Comparison of ENCODE assay signal across 24 cellular contexts in genomic region chr10:84054743-84055142, GRCh38.
DNase-seq lines count a peak whose midpoint lies in the region; ATAC-seq, FAIRE-seq and TF ChIP-seq lines count a peak whose summit lies in the region.
"Had no signal": no experiment of that assay in that cellular context is flagged by ENCODE, and none has a peak within 500 bp of the region (broad histone marks: within the 10 kb centered on the region; RNA-seq: fewer than 3 reads in every experiment).

No MANE protein-coding gene starts in this region.

- no peaks in the 10 kb centered on the region for H3K9me1 ChIP-seq in K562 (ENCODE audit: control insufficient read depth, insufficient read depth, low read length)

- no peak for TF ChIP-seq POLR2A in K562 (conservative IDR thresholded peaks at IDR 0.05)

- no peak overlapping the region for H3K4me2 ChIP-seq in K562 (ENCODE audit: insufficient read depth, low read length)
- H3K4me2 ChIP-seq: PC-9 had no signal

- TF ChIP-seq RAD21 in K562 (CRISPR knock-in tag; conservative IDR thresholded peaks at IDR 0.05 in 1 of 2, IDR thresholded peaks at IDR 0.05 in 1 of 2): no peak

- no peak overlapping the region for H2AFZ ChIP-seq in K562 (ENCODE audit: low read depth, low read length)
- H2AFZ ChIP-seq: PC-9 had no signal

- no peaks in the 10 kb centered on the region for H3K27me3 ChIP-seq in K562 (ENCODE audit: control insufficient read depth in 2 of 2, insufficient read depth in 2 of 2, low read length in 2 of 2)
- H3K27me3 ChIP-seq: cardiac muscle cell, SJCRH30, upper lobe of right lung had no signal

- H3K9ac ChIP-seq in K562 (ENCODE audit: insufficient read depth in 1 of 2, low read depth in 2 of 2, low read length in 2 of 2): no peak overlapping the region

- in situ Hi-C loops in K562 (cut with MboI): no loop called here

- TF ChIP-seq CTCF in K562 (IDR thresholded peaks at IDR 0.05 in 2 of 3, conservative IDR thresholded peaks at IDR 0.05 in 1 of 3; ENCODE audit: insufficient read depth in 2 of 3, low read depth in 1 of 3, low read length in 3 of 3): peak in 1 of 3 experiments; percentile 21; a peak in 1 of 6 replicates

- BruUV-seq in K562 (replicated peaks; lab: Mats Ljungman, UMichigan): no TSS peak

- no peak overlapping the region for H3K4me3 ChIP-seq in K562
- H3K4me3 ChIP-seq: cardiac muscle cell, PC-9, SJCRH30, upper lobe of right lung had no signal

- H3K79me2 ChIP-seq in K562 (ENCODE audit: control insufficient read depth, insufficient read depth, low read length): no peaks in the 10 kb centered on the region

- WGBS in K562 (ENCODE audit: insufficient coverage, low coverage, missing lambda C conversion rate): 0% methylated on average over 3 of the region's 3 CpGs

- POLR2A ChIA-PET in K562 (lab: Yijun Ruan, JAX): no interaction called here

- CTCF ChIA-PET in K562 (lab: Yijun Ruan, JAX; ENCODE audit: low intra/inter-chr PET ratio): no interaction called here

- no peak for FAIRE-seq in K562 (lab: Jason Lieb, UNC)
- FAIRE-seq: GM18507 had no signal

- intact Hi-C loops in K562 (cut with micrococcal nuclease): no loop called here

- ATAC-seq in K562: peak; percentile 50; the same call in 1 of the 3 replicates
- ATAC-seq: left lobe of liver, upper lobe of right lung had no signal

- DNase-seq in NCI-H345 (lab: John Stamatoyannopoulos, UW) (peak; percentile 18), NCI-H345 treated with DMSO at 0.1 percent for 48 hours (lab: John Stamatoyannopoulos, UW; ENCODE audit: unreplicated experiment) (no peak), NCI-H1105 (lab: John Stamatoyannopoulos, UW) (peak; percentile 18), K562 (ENCODE audit: extremely low read depth in 1 of 4, low spot score in 3 of 4) (no peak), islet precursor cell (no peak), iPS-NIHi11 (ENCODE audit: low spot score) (no peak), midbrain (lab: John Stamatoyannopoulos, UW) (no peak), glomerular visceral epithelial cell (ENCODE audit: extremely low spot score) (no peak)
- DNase-seq: activated CD4-positive, alpha-beta memory T cell treated with anti-CD3 and anti-CD28 coated beads, Interleukin-2, amount 10 ng/mL, durations not matched to agents 7 days and 5 days; activated naive CD4-positive, alpha-beta T cell treated with Interleukin-2 at 50 U/mL for 16 hours; amygdala; dermis blood vessel endothelial cell; DMS 273 treated with DMSO at 0.1 percent for 48 hours; erythroblast; GOT3; NCI-H1930; NCI-H526; PC-9; SJCRH30; stimulated activated CD4-positive, alpha-beta T cell treated with anti-CD3 and anti-CD28 coated beads, Interleukin-4, amount 100 ng/mL, for 24 hours; upper lobe of right lung had no signal

- no peaks in the 10 kb centered on the region for H3K9me3 ChIP-seq in K562 (replicated peaks; ENCODE audit: control insufficient read depth, insufficient read depth, low read depth, low read length)
- H3K9me3 ChIP-seq: SJCRH30, upper lobe of right lung had no signal

- H3K4me1 ChIP-seq in K562 (replicated peaks in 1 of 2; ENCODE audit: control insufficient read depth in 2 of 2, insufficient read depth in 2 of 2, low read length in 2 of 2): no peaks in the 10 kb centered on the region
- H3K4me1 ChIP-seq: SJCRH30, upper lobe of right lung had no signal

- H4K20me1 ChIP-seq in K562 (replicated peaks; ENCODE audit: control insufficient read depth, insufficient read depth, low read length): no peaks in the 10 kb centered on the region

- no peaks in the 10 kb centered on the region for H3K36me3 ChIP-seq in K562 (ENCODE audit: control insufficient read depth, insufficient read depth, low read length)
- H3K36me3 ChIP-seq: cardiac muscle cell, SJCRH30, upper lobe of right lung had no signal

- no peak for TF ChIP-seq EP300 in K562 (IDR thresholded peaks at IDR 0.05; ENCODE audit: low read length)

- no peak overlapping the region for H3K27ac ChIP-seq in K562 (ENCODE audit: extremely low read depth, low read depth, low read length)
- H3K27ac ChIP-seq: cardiac muscle cell, PC-9, SJCRH30, upper lobe of right lung had no signal

TF ChIP-seq in K562, 482 proteins besides CTCF, POLR2A, EP300 and RAD21:
- TF ChIP-seq IRF9 (tag; IDR thresholded peaks at IDR 0.05) (no peak), ELF4 (CRISPR knock-in tag; IDR thresholded peaks at IDR 0.05) (no peak), TCF7L2 (IDR thresholded peaks at IDR 0.05; ENCODE audit: low read depth, low read length) (no peak), ZEB2 (IDR thresholded peaks at IDR 0.05) (no peak), MYC (IDR thresholded peaks at IDR 0.05; ENCODE audit: low read depth, low read length) (no peak), MYC (CRISPR knock-in tag; IDR thresholded peaks at IDR 0.05; ENCODE audit: borderline replicate concordance, low read depth) (no peak), RREB1 (CRISPR knock-in tag; IDR thresholded peaks at IDR 0.05) (no peak)
TF ChIP-seq in K562: peak in this region for 0.

Comparison
In these comparisons a context has a peak if more than half of its experiments do, and no peak if none do; other contexts are left out.
1. DNase-seq: peak in NCI-H345 (single experiment) and NCI-H1105 (single experiment); none in NCI-H345 treated with DMSO at 0.1 percent for 48 hours (single experiment), K562 (0 of 4), islet precursor cell (single experiment), iPS-NIHi11 (single experiment), midbrain (single experiment) and glomerular visceral epithelial cell (single experiment).